In genomic region chr2:131062066-131062465, GRCh38 we compare ENCODE assay signal across 27 cellular contexts. TPM values are rescaled to one million over a fixed set of nuclear protein-coding genes. Genes with fewer than 3 reads are reported as not detected.
DNase-seq lines count a peak whose midpoint lies in the region; ATAC-seq, FAIRE-seq and TF ChIP-seq lines count a peak whose summit lies in the region.
"Had no signal": no experiment of that assay in that cellular context is flagged by ENCODE, and none has a peak within 500 bp of the region (broad histone marks: within the 10 kb centered on the region; RNA-seq: fewer than 3 reads in every experiment).

No MANE protein-coding gene starts in this region.

- no peak overlapping the region for H3K4me3 Mint-ChIP-seq in activated CD8-positive, alpha-beta memory T cell treated with anti-CD3 and anti-CD28 coated beads, Interleukin-2, amount 10 ng/mL, durations not matched to agents 7 days and 5 days
- H3K4me3 Mint-ChIP-seq in astrocyte (ENCODE audit: unreplicated experiment): no peak overlapping the region
- H3K4me3 Mint-ChIP-seq in naive thymus-derived CD4-positive, alpha-beta T cell: peak overlapping the region in 1 of 10 donors; percentile 19
- no peak overlapping the region for H3K4me3 Mint-ChIP-seq in stimulated activated naive CD8-positive, alpha-beta T cell treated with anti-CD3 and anti-CD28 coated beads, Interleukin-15, amount 100 ng/mL, for 72 hours
- H3K4me3 Mint-ChIP-seq: dendritic cell treated with granulocyte-macrophage colony-stimulating factor and Interleukin-4, amounts not matched to agents 40 ng/mL and 50 ng/mL, for 4 days had no signal

- no peak for DNase-seq in activated CD8-positive, alpha-beta memory T cell treated with anti-CD3 and anti-CD28 coated beads, Interleukin-2, amount 10 ng/mL, durations not matched to agents 7 days and 5 days
- DNase-seq in activated CD8-positive, alpha-beta memory T cell treated with anti-CD3 and anti-CD28 coated beads, Interleukin-2, amount 50 U/mL, for 4 hours: no peak
- DNase-seq in astrocyte (ENCODE audit: low read depth): no peak
- DNase-seq in naive thymus-derived CD4-positive, alpha-beta T cell: no peak
- no peak for DNase-seq in stimulated activated naive CD8-positive, alpha-beta T cell treated with anti-CD3 and anti-CD28 coated beads, Interleukin-15, amount 100 ng/mL, for 72 hours
- no peak for DNase-seq in stimulated activated CD4-positive, alpha-beta T cell treated with anti-CD3 and anti-CD28 coated beads, Interleukin-2, amount 100 ng/mL, for 24 hours
- DNase-seq in NOMO-1 treated with dmso at 0.1 percent for 144 hours (lab: John Stamatoyannopoulos, UW; ENCODE audit: unreplicated experiment): no peak
- DNase-seq: activated CD4-positive, alpha-beta T cell treated with anti-CD3 and anti-CD28 coated beads, Interleukin-2, amount 50 U/mL, for 48 hours; activated T-cell treated with anti-CD3 and anti-CD28 coated beads, Interleukin-2, amount 50 U/mL, for 48 hours; brain microvascular endothelial cell; DMS 273 treated with DMSO at 0.1 percent for 48 hours; GDM1; GOT3; mucosa of descending colon; NCI-H1930; NCI-H2227 treated with DMSO at 0.1 percent for 48 hours; NCI-H748 treated with DMSO at 0.1 percent for 48 hours; occipital lobe; SHP77; stimulated activated CD8-positive, alpha-beta memory T cell treated with anti-CD3 and anti-CD28 coated beads, Interleukin-4, amount 100 ng/mL, for 48 hours had no signal

- no peak overlapping the region for H3K27ac ChIP-seq in astrocyte (ENCODE audit: low read depth, low read length)
- H3K27ac ChIP-seq in naive thymus-derived CD4-positive, alpha-beta T cell (ENCODE audit: low read depth, low read length): no peak overlapping the region
- H3K27ac ChIP-seq: brain microvascular endothelial cell, hepatocyte had no signal

- peaks cover 19% of the 10 kb centered on the region for H3K4me1 Mint-ChIP-seq in activated CD8-positive, alpha-beta memory T cell treated with anti-CD3 and anti-CD28 coated beads, Interleukin-2, amount 10 ng/mL, durations not matched to agents 7 days and 5 days
- H3K4me1 Mint-ChIP-seq in astrocyte (ENCODE audit: low read depth, unreplicated experiment): peaks cover 9% of the 10 kb centered on the region
- H3K4me1 Mint-ChIP-seq in naive thymus-derived CD4-positive, alpha-beta T cell: peaks cover 21 to 57% (median 52%) of the 10 kb centered on the region in 7 donors
- peaks cover 48% of the 10 kb centered on the region for H3K4me1 Mint-ChIP-seq in stimulated activated naive CD8-positive, alpha-beta T cell treated with anti-CD3 and anti-CD28 coated beads, Interleukin-15, amount 100 ng/mL, for 72 hours

- peaks cover 92% of the 10 kb centered on the region for H4K20me1 ChIP-seq in astrocyte (ENCODE audit: insufficient read depth, low read length)

- intact Hi-C loops in naive thymus-derived CD4-positive, alpha-beta T cell (cut with micrococcal nuclease): no loop called here

- no peaks in the 10 kb centered on the region for H3K27me3 ChIP-seq in astrocyte (ENCODE audit: insufficient read depth, low read length)
- no peaks in the 10 kb centered on the region for H3K27me3 ChIP-seq in naive thymus-derived CD4-positive, alpha-beta T cell (ENCODE audit: control insufficient read depth in 2 of 2, insufficient read depth in 2 of 2, low read length in 2 of 2)
- H3K27me3 ChIP-seq: brain microvascular endothelial cell, hepatocyte had no signal

- peaks cover 21% of the 10 kb centered on the region for H3K36me3 ChIP-seq in astrocyte (ENCODE audit: insufficient read depth, low read length)
- peaks cover 0 to 33% (median 0%) of the 10 kb centered on the region in 3 experiments for H3K36me3 ChIP-seq in naive thymus-derived CD4-positive, alpha-beta T cell (ENCODE audit: control insufficient read depth in 2 of 3, insufficient read depth in 3 of 3, low read length in 3 of 3)

- no peak for TF ChIP-seq CTCF in astrocyte (IDR thresholded peaks at IDR 0.05; ENCODE audit: insufficient read depth, low read depth, low read length)

- H3K9me3 ChIP-seq in astrocyte (ENCODE audit: insufficient read depth, low read depth, low read length): no peaks in the 10 kb centered on the region
- H3K9me3 ChIP-seq in naive thymus-derived CD4-positive, alpha-beta T cell (ENCODE audit: control insufficient read depth in 2 of 3, low read length in 3 of 3): no peaks in the 10 kb centered on the region
- H3K9me3 ChIP-seq: mucosa of descending colon had no signal

- H3K27me3 Mint-ChIP-seq in activated CD8-positive, alpha-beta memory T cell treated with anti-CD3 and anti-CD28 coated beads, Interleukin-2, amount 10 ng/mL, durations not matched to agents 7 days and 5 days: no peaks in the 10 kb centered on the region
- no peaks in the 10 kb centered on the region for H3K27me3 Mint-ChIP-seq in astrocyte (ENCODE audit: low read depth, unreplicated experiment)
- H3K27me3 Mint-ChIP-seq in naive thymus-derived CD4-positive, alpha-beta T cell: no peaks in the 10 kb centered on the region
- no peaks in the 10 kb centered on the region for H3K27me3 Mint-ChIP-seq in stimulated activated naive CD8-positive, alpha-beta T cell treated with anti-CD3 and anti-CD28 coated beads, Interleukin-15, amount 100 ng/mL, for 72 hours
- H3K27me3 Mint-ChIP-seq: dendritic cell treated with granulocyte-macrophage colony-stimulating factor and Interleukin-4, amounts not matched to agents 40 ng/mL and 50 ng/mL, for 4 days had no signal

- peak overlapping the region; percentile 72 for H3K27ac Mint-ChIP-seq in activated CD8-positive, alpha-beta memory T cell treated with anti-CD3 and anti-CD28 coated beads, Interleukin-2, amount 10 ng/mL, durations not matched to agents 7 days and 5 days
- no peak overlapping the region for H3K27ac Mint-ChIP-seq in astrocyte (ENCODE audit: unreplicated experiment)
- peak overlapping the region in 6 of 9 donors; percentile 2 to 90 (median 54) for H3K27ac Mint-ChIP-seq in naive thymus-derived CD4-positive, alpha-beta T cell
- H3K27ac Mint-ChIP-seq in stimulated activated naive CD8-positive, alpha-beta T cell treated with anti-CD3 and anti-CD28 coated beads, Interleukin-15, amount 100 ng/mL, for 72 hours: peak overlapping the region; percentile 49 to 64
- H3K27ac Mint-ChIP-seq: activated naive CD4-positive, alpha-beta T cell treated with anti-CD3 and anti-CD28 coated beads, Interleukin-2, amount 50 U/mL, for 72 hours; dendritic cell treated with granulocyte-macrophage colony-stimulating factor and Interleukin-4, amounts not matched to agents 40 ng/mL and 50 ng/mL, for 4 days had no signal

- peaks cover 40% of the 10 kb centered on the region for H3K36me3 Mint-ChIP-seq in activated CD8-positive, alpha-beta memory T cell treated with anti-CD3 and anti-CD28 coated beads, Interleukin-2, amount 10 ng/mL, durations not matched to agents 7 days and 5 days
- H3K36me3 Mint-ChIP-seq in astrocyte (ENCODE audit: low read depth, unreplicated experiment): peaks cover 8% of the 10 kb centered on the region
- H3K36me3 Mint-ChIP-seq in naive thymus-derived CD4-positive, alpha-beta T cell: peaks cover 6 to 43% (median 13%) of the 10 kb centered on the region in 5 donors

- FAIRE-seq in astrocyte (lab: Jason Lieb, UNC): no peak
- FAIRE-seq: A204.1, HTR-8/SVneo had no signal

- no peak overlapping the region for H3K4me3 ChIP-seq in astrocyte (ENCODE audit: insufficient read depth, low read depth, low read length)
- no peak overlapping the region for H3K4me3 ChIP-seq in naive thymus-derived CD4-positive, alpha-beta T cell (ENCODE audit: low read length)
- H3K4me3 ChIP-seq: hepatocyte, mucosa of descending colon had no signal

- no peak overlapping the region for H2AFZ ChIP-seq in astrocyte (ENCODE audit: low read depth, low read length)
- H2AFZ ChIP-seq: hepatocyte had no signal

- no peaks in the 10 kb centered on the region for H3K9me3 Mint-ChIP-seq in activated CD8-positive, alpha-beta memory T cell treated with anti-CD3 and anti-CD28 coated beads, Interleukin-2, amount 10 ng/mL, durations not matched to agents 7 days and 5 days (ENCODE audit: low read depth)
- no peaks in the 10 kb centered on the region for H3K9me3 Mint-ChIP-seq in astrocyte (ENCODE audit: unreplicated experiment)
- H3K9me3 Mint-ChIP-seq in naive thymus-derived CD4-positive, alpha-beta T cell: no peaks in the 10 kb centered on the region
- H3K9me3 Mint-ChIP-seq in stimulated activated naive CD8-positive, alpha-beta T cell treated with anti-CD3 and anti-CD28 coated beads, Interleukin-15, amount 100 ng/mL, for 72 hours: no peaks in the 10 kb centered on the region
- H3K9me3 Mint-ChIP-seq: activated naive CD4-positive, alpha-beta T cell treated with anti-CD3 and anti-CD28 coated beads, Interleukin-2, amount 50 U/mL, for 72 hours; dendritic cell treated with granulocyte-macrophage colony-stimulating factor and Interleukin-4, amounts not matched to agents 40 ng/mL and 50 ng/mL, for 4 days had no signal

- H3K9ac ChIP-seq in astrocyte (ENCODE audit: low read length): no peak overlapping the region

- CTCF ChIA-PET in activated CD8-positive, alpha-beta memory T cell treated with anti-CD3 and anti-CD28 coated beads, Interleukin-2, amount 10 ng/mL, durations not matched to agents 7 days and 5 days (lab: Charles Lee): no interaction called here
- CTCF ChIA-PET in naive thymus-derived CD4-positive, alpha-beta T cell (lab: Charles Lee): no interaction called here

- H3K4me2 ChIP-seq in astrocyte (ENCODE audit: low read length): peak overlapping the region; percentile 2
- H3K4me2 ChIP-seq: hepatocyte had no signal

- no peak for ATAC-seq in activated CD8-positive, alpha-beta memory T cell treated with anti-CD3 and anti-CD28 coated beads, Interleukin-2, amount 10 ng/mL, durations not matched to agents 7 days and 5 days
- no peak for ATAC-seq in naive thymus-derived CD4-positive, alpha-beta T cell
- ATAC-seq in stimulated activated naive CD8-positive, alpha-beta T cell treated with anti-CD3 and anti-CD28 coated beads, Interleukin-15, amount 100 ng/mL, for 72 hours: no peak
- ATAC-seq in GM19463 (IDR thresholded peaks at IDR 0.05; ENCODE audit: unreplicated experiment): no peak
- ATAC-seq: activated naive CD4-positive, alpha-beta T cell treated with anti-CD3 and anti-CD28 coated beads, Interleukin-2, amount 50 U/mL, for 72 hours; right cardiac atrium had no signal

- H3K4me1 ChIP-seq in astrocyte (ENCODE audit: insufficient read depth, low read length): peaks cover 4% of the 10 kb centered on the region
- H3K4me1 ChIP-seq in naive thymus-derived CD4-positive, alpha-beta T cell (ENCODE audit: control insufficient read depth in 2 of 2, insufficient read depth in 2 of 2, low read length in 2 of 2): no peaks in the 10 kb centered on the region

- POLR2A ChIA-PET in naive thymus-derived CD4-positive, alpha-beta T cell (lab: Charles Lee): no interaction called here

- peaks cover 97% of the 10 kb centered on the region for H3K79me2 ChIP-seq in astrocyte (ENCODE audit: insufficient read depth, low read length)

RNA-seq across cellular contexts. Expression of gene FAM168B, which starts 31.2 kb away (rescaled TPM):
- 10 to 100 TPM; 40.6 to 65.5 TPM for total RNA-seq in activated CD8-positive, alpha-beta memory T cell treated with anti-CD3 and anti-CD28 coated beads, Interleukin-2, amount 10 ng/mL, durations not matched to agents 7 days and 5 days
- total RNA-seq in astrocyte: 111 and 117 TPM in 2 replicates
- total RNA-seq in naive thymus-derived CD4-positive, alpha-beta T cell: 10 to 100 TPM; 50.5 to 82.9 (median 66.7) TPM
- 10 to 100 TPM; 36.3 to 41.3 TPM for polyA plus RNA-seq in naive thymus-derived CD4-positive, alpha-beta T cell

RNA-seq across cellular contexts. Expression of gene PLEKHB2, which starts 43.1 kb away (rescaled TPM):
- total RNA-seq in activated CD8-positive, alpha-beta memory T cell treated with anti-CD3 and anti-CD28 coated beads, Interleukin-2, amount 10 ng/mL, durations not matched to agents 7 days and 5 days: 10 to 100 TPM; 58.5 to 64.3 TPM
- 92.2 and 100 TPM in 2 replicates for total RNA-seq in astrocyte
- 10 to 100 TPM; 43.1 to 92.3 (median 55.8) TPM for total RNA-seq in naive thymus-derived CD4-positive, alpha-beta T cell
- polyA plus RNA-seq in naive thymus-derived CD4-positive, alpha-beta T cell: 10 to 100 TPM; 64.4 to 66.6 TPM
